1 cellular context compared by ENCODE assay signal in the genomic region with DNA sequence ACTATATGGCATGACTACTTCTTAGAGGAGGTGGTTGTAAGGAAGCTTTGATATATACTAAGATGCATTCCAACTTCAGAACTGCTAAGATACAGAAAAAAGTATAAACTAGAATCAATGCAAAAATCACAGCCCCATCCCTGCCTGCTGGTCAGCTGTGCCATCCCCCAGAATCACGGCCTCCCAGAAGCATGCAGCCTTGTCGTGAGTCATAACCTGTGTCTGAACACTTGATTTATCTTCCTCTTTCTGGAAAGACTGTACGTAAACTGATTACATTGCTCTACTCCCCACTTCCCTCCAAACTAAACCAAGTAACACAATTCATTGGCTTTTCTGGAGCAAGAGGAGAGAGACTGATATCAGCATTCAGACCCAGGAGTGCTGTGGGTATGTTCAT.
TF ChIP-seq lines count a peak whose summit lies in the region.

No MANE protein-coding gene starts in this region.

TF ChIP-seq in SK-N-SH, 30 proteins besides CTCF, POLR2A, EP300 and RAD21 (continued from another document):
- TF ChIP-seq NFIC (IDR thresholded peaks at IDR 0.05; ENCODE audit: borderline replicate concordance) (0 out of 2 replicates have a peak, but pooled peaks have one; percentile 19), POLR2AphosphoS5 (IDR thresholded peaks at IDR 0.05; ENCODE audit: low read depth, low read length) (no peak), SIN3A (IDR thresholded peaks at IDR 0.05; ENCODE audit: borderline replicate concordance, low read depth, low read length) (no peak), FOXM1 (IDR thresholded peaks at IDR 0.05; ENCODE audit: low read depth) (no peak), ELF1 (IDR thresholded peaks at IDR 0.05) (no peak), CHD2 (IDR thresholded peaks at IDR 0.05; ENCODE audit: low read length, partially characterized antibody) (no peak), SMC3 (IDR thresholded peaks at IDR 0.05; ENCODE audit: low read depth, low read length) (no peak), JUND (IDR thresholded peaks at IDR 0.05) (peak; percentile 78), NRF1 (IDR thresholded peaks at IDR 0.05; ENCODE audit: low read depth, low read length) (no peak), MXI1 (IDR thresholded peaks at IDR 0.05; ENCODE audit: low read depth, low read length) (no peak), MEF2A (IDR thresholded peaks at IDR 0.05; ENCODE audit: borderline replicate concordance, low read depth) (no peak), FOSL2 (IDR thresholded peaks at IDR 0.05; ENCODE audit: borderline replicate concordance, low read depth) (peak; percentile 73; the same call in 1 of the 2 replicates), GATA2 (CRISPR knock-in tag; IDR thresholded peaks at IDR 0.05) (no peak), YY1 (IDR thresholded peaks at IDR 0.05; ENCODE audit: low read depth) (no peak), FOXJ3 (CRISPR knock-in tag; IDR thresholded peaks at IDR 0.05) (no peak), TCF12 (IDR thresholded peaks at IDR 0.05) (peak; percentile 52; the same call in 1 of the 2 replicates)
- TF ChIP-seq, protein P1, sequence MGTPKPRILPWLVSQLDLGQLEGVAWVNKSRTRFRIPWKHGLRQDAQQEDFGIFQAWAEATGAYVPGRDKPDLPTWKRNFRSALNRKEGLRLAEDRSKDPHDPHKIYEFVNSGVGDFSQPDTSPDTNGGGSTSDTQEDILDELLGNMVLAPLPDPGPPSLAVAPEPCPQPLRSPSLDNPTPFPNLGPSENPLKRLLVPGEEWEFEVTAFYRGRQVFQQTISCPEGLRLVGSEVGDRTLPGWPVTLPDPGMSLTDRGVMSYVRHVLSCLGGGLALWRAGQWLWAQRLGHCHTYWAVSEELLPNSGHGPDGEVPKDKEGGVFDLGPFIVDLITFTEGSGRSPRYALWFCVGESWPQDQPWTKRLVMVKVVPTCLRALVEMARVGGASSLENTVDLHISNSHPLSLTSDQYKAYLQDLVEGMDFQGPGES (IDR thresholded peaks at IDR 0.05; ENCODE audit: low read depth, low read length) = no peak
- TF ChIP-seq, protein P2, sequence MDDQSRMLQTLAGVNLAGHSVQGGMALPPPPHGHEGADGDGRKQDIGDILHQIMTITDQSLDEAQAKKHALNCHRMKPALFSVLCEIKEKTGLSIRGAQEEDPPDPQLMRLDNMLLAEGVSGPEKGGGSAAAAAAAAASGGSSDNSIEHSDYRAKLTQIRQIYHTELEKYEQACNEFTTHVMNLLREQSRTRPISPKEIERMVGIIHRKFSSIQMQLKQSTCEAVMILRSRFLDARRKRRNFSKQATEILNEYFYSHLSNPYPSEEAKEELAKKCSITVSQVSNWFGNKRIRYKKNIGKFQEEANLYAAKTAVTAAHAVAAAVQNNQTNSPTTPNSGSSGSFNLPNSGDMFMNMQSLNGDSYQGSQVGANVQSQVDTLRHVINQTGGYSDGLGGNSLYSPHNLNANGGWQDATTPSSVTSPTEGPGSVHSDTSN (IDR thresholded peaks at IDR 0.05) = peak; percentile 94
- TF ChIP-seq, protein P3, sequence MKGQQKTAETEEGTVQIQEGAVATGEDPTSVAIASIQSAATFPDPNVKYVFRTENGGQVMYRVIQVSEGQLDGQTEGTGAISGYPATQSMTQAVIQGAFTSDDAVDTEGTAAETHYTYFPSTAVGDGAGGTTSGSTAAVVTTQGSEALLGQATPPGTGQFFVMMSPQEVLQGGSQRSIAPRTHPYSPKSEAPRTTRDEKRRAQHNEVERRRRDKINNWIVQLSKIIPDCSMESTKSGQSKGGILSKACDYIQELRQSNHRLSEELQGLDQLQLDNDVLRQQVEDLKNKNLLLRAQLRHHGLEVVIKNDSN (IDR thresholded peaks at IDR 0.05; ENCODE audit: borderline replicate concordance, low read depth) = no peak
- TF ChIP-seq, protein P4, sequence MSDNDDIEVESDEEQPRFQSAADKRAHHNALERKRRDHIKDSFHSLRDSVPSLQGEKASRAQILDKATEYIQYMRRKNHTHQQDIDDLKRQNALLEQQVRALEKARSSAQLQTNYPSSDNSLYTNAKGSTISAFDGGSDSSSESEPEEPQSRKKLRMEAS (IDR thresholded peaks at IDR 0.05; ENCODE audit: low read depth) = 0 out of 2 replicates have a peak, but pooled peaks have one; percentile 44
- TF ChIP-seq, protein P5, sequence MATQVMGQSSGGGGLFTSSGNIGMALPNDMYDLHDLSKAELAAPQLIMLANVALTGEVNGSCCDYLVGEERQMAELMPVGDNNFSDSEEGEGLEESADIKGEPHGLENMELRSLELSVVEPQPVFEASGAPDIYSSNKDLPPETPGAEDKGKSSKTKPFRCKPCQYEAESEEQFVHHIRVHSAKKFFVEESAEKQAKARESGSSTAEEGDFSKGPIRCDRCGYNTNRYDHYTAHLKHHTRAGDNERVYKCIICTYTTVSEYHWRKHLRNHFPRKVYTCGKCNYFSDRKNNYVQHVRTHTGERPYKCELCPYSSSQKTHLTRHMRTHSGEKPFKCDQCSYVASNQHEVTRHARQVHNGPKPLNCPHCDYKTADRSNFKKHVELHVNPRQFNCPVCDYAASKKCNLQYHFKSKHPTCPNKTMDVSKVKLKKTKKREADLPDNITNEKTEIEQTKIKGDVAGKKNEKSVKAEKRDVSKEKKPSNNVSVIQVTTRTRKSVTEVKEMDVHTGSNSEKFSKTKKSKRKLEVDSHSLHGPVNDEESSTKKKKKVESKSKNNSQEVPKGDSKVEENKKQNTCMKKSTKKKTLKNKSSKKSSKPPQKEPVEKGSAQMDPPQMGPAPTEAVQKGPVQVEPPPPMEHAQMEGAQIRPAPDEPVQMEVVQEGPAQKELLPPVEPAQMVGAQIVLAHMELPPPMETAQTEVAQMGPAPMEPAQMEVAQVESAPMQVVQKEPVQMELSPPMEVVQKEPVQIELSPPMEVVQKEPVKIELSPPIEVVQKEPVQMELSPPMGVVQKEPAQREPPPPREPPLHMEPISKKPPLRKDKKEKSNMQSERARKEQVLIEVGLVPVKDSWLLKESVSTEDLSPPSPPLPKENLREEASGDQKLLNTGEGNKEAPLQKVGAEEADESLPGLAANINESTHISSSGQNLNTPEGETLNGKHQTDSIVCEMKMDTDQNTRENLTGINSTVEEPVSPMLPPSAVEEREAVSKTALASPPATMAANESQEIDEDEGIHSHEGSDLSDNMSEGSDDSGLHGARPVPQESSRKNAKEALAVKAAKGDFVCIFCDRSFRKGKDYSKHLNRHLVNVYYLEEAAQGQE (IDR thresholded peaks at IDR 0.05; ENCODE audit: low read depth, low read length) = no peak
